In the genomic region with DNA sequence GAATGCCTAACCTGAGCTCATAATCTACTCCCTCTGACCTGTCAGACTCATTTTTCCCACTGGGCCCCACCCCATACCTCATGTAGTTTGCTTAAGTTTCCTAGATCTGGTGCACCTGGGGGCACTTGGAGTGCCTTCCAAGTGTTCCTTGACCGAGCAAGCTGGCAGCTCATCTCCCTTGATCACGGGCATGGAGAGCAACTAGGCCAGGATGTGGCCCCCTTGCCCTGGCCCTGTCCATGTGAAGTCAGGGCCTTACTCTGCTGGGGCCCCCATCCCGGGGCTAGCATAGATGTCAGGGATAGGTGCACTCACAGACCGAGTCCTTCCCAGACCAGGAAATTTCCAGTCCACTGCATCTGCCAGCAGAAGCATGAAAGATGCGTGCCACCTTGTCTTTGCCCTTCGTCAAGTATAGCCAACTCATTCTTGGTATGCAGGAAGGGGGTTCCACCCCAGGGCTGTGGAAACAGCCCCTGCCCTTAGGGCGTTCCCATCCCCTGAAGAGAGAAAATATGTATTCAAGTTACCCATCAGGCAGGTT, we compare ENCODE assay signal across 7 cellular contexts. TPM values are rescaled to one million over a fixed set of nuclear protein-coding genes. Genes with fewer than 3 reads are reported as not detected.
A peak's percentile ranks its signal among the peaks of the same experiment; 100 is the strongest.
DNase-seq lines count a peak whose midpoint lies in the region; ATAC-seq lines count a peak whose summit lies in the region.

No MANE protein-coding gene starts in this region.

- H3K4me3 ChIP-seq in Jurkat, Clone E6-1 (ENCODE audit: low read length), result peak overlapping the region; percentile 93
- peak overlapping the region; percentile 80 for H3K4me3 ChIP-seq in iPS-18a (ENCODE audit: low read length)

- H3K9me3 ChIP-seq in iPS-18a (ENCODE audit: control insufficient read depth, low read depth, low read length), result no peaks in the 10 kb centered on the region

- peaks cover 5% of the 10 kb centered on the region for H3K27me3 ChIP-seq in iPS-18a (ENCODE audit: control insufficient read depth, insufficient read depth, low read length)

- H3K36me3 Mint-ChIP-seq in activated naive CD8-positive, alpha-beta T cell treated with anti-CD3 and anti-CD28 coated beads, Interleukin-2, amount 10 ng/mL, durations not matched to agents 7 days and 5 days, result peaks cover 31% of the 10 kb centered on the region

- H3K4me1 Mint-ChIP-seq in activated naive CD8-positive, alpha-beta T cell treated with anti-CD3 and anti-CD28 coated beads, Interleukin-2, amount 10 ng/mL, durations not matched to agents 7 days and 5 days, result peaks cover 61% of the 10 kb centered on the region

- POLR2A ChIA-PET in activated naive CD8-positive, alpha-beta T cell treated with anti-CD3 and anti-CD28 coated beads, Interleukin-2, amount 10 ng/mL, durations not matched to agents 7 days and 5 days (lab: Charles Lee), result interaction anchor here (0.8 to 5.3 kb wide), 24 partner anchors 9 to 90 kb away, joined by 3 to 135 read pairs (median 10); a partner anchor contains a TSS

- peaks cover 8% of the 10 kb centered on the region for H3K4me1 ChIP-seq in iPS-18a (ENCODE audit: control insufficient read depth, low read depth, low read length)

- no peak overlapping the region for H3K9ac ChIP-seq in iPS-18a (ENCODE audit: low read length)

- H3K27ac ChIP-seq in iPS-18a (ENCODE audit: low read length), result no peak overlapping the region

- H3K27ac Mint-ChIP-seq in activated naive CD8-positive, alpha-beta T cell treated with anti-CD3 and anti-CD28 coated beads, Interleukin-2, amount 10 ng/mL, durations not matched to agents 7 days and 5 days, result peak overlapping the region; percentile 100

- no peaks in the 10 kb centered on the region for H3K36me3 ChIP-seq in iPS-18a (ENCODE audit: control insufficient read depth, low read depth, low read length)

- peak; percentile 70 for DNase-seq in Jurkat, Clone E6-1 (ENCODE audit: low read depth, low spot score)
- peak; percentile 62 for DNase-seq in activated naive CD8-positive, alpha-beta T cell treated with anti-CD3 and anti-CD28 coated beads, Interleukin-2, amount 10 ng/mL, durations not matched to agents 7 days and 5 days
- peak; percentile 56 for DNase-seq in stimulated activated CD8-positive, alpha-beta memory T cell treated with anti-CD3 and anti-CD28 coated beads, Interleukin-4, amount 100 ng/mL, for 48 hours
- DNase-seq in GDM1 (lab: John Stamatoyannopoulos, UW), result no peak

- no peaks in the 10 kb centered on the region for H3K27me3 Mint-ChIP-seq in activated naive CD8-positive, alpha-beta T cell treated with anti-CD3 and anti-CD28 coated beads, Interleukin-2, amount 10 ng/mL, durations not matched to agents 7 days and 5 days

- ATAC-seq in GM19324 (IDR thresholded peaks at IDR 0.05; ENCODE audit: low FRiP score, unreplicated experiment), result peak; percentile 1
- ATAC-seq in activated naive CD8-positive, alpha-beta T cell treated with anti-CD3 and anti-CD28 coated beads, Interleukin-2, amount 10 ng/mL, durations not matched to agents 7 days and 5 days (ENCODE audit: low read depth), result peak; percentile 16
- ATAC-seq in GM19455 (IDR thresholded peaks at IDR 0.05; ENCODE audit: unreplicated experiment), result no peak

- peak overlapping the region; percentile 100 for H3K4me3 Mint-ChIP-seq in activated naive CD8-positive, alpha-beta T cell treated with anti-CD3 and anti-CD28 coated beads, Interleukin-2, amount 10 ng/mL, durations not matched to agents 7 days and 5 days

- H3K9me3 Mint-ChIP-seq in activated naive CD8-positive, alpha-beta T cell treated with anti-CD3 and anti-CD28 coated beads, Interleukin-2, amount 10 ng/mL, durations not matched to agents 7 days and 5 days, result peaks cover 9% of the 10 kb centered on the region

RNA-seq across cellular contexts. Expression of a gene that starts 41.9 kb away (rescaled TPM):
- 5.4 TPM for polyA plus RNA-seq in Jurkat, Clone E6-1 (2012; ENCODE audit: insufficient read depth, insufficient read length)
- 1 to 10 TPM; 5.1 to 6.0 TPM for total RNA-seq in activated naive CD8-positive, alpha-beta T cell treated with anti-CD3 and anti-CD28 coated beads, Interleukin-2, amount 10 ng/mL, durations not matched to agents 7 days and 5 days
